Comparison of ENCODE assay signal across 35 cellular contexts in genomic region chrX:5080812-5081211, GRCh38.
"Had no signal": no experiment of that assay in that cellular context is flagged by ENCODE, and none has a peak within 500 bp of the region (broad histone marks: within the 10 kb centered on the region; RNA-seq: fewer than 3 reads in every experiment).

No MANE protein-coding gene starts in this region.

- H3K4me3 ChIP-seq: cardiac muscle cell, PC-9 had no signal

- H3K4me1 Mint-ChIP-seq: activated CD4-positive, alpha-beta memory T cell treated with anti-CD3 and anti-CD28 coated beads, Interleukin-2, amount 10 ng/mL, durations not matched to agents 7 days and 5 days; activated CD8-positive, alpha-beta memory T cell treated with anti-CD3 and anti-CD28 coated beads, Interleukin-2, amount 10 ng/mL, durations not matched to agents 7 days and 5 days; activated naive CD8-positive, alpha-beta T cell treated with anti-CD3 and anti-CD28 coated beads for 36 hours; central memory CD8-positive, alpha-beta T cell had no signal

- H3K4me3 Mint-ChIP-seq: activated CD4-positive, alpha-beta memory T cell treated with anti-CD3 and anti-CD28 coated beads, Interleukin-2, amount 10 ng/mL, durations not matched to agents 7 days and 5 days; activated CD8-positive, alpha-beta memory T cell treated with anti-CD3 and anti-CD28 coated beads, Interleukin-2, amount 10 ng/mL, durations not matched to agents 7 days and 5 days; activated naive CD8-positive, alpha-beta T cell treated with anti-CD3 and anti-CD28 coated beads for 36 hours; central memory CD8-positive, alpha-beta T cell had no signal

- H3K9me3 Mint-ChIP-seq: activated CD4-positive, alpha-beta memory T cell treated with anti-CD3 and anti-CD28 coated beads, Interleukin-2, amount 10 ng/mL, durations not matched to agents 7 days and 5 days; activated naive CD8-positive, alpha-beta T cell treated with anti-CD3 and anti-CD28 coated beads for 36 hours had no signal

- H3K36me3 ChIP-seq: brain microvascular endothelial cell, cardiac muscle cell, WERI-Rb-1 had no signal

- DNase-seq: activated CD4-positive, alpha-beta memory T cell treated with anti-CD3 and anti-CD28 coated beads, Interleukin-2, amount 10 ng/mL, durations not matched to agents 7 days and 5 days; activated CD4-positive, alpha-beta T cell treated with anti-CD3 and anti-CD28 coated beads for 1 hour; activated CD4-positive, alpha-beta T cell treated with anti-CD3 and anti-CD28 coated beads for 48 hours; activated CD4-positive, CD25-positive, alpha-beta regulatory T cell; activated CD8-positive, alpha-beta memory T cell treated with anti-CD3 and anti-CD28 coated beads for 24 hours; activated CD8-positive, alpha-beta memory T cell treated with anti-CD3 and anti-CD28 coated beads, Interleukin-2, amount 10 ng/mL, durations not matched to agents 7 days and 5 days; activated CD8-positive, alpha-beta memory T cell treated with anti-CD3 and anti-CD28 coated beads, Interleukin-2, amount 50 U/mL, for 48 hours; activated effector memory CD4-positive, alpha-beta T cell treated with anti-CD3 and anti-CD28 coated beads, Interleukin-2, amount 50 U/mL, for 16 hours; activated naive CD4-positive, alpha-beta T cell; activated naive CD4-positive, alpha-beta T cell treated with anti-CD3 and anti-CD28 coated beads, Interleukin-2, amount 50 U/mL, for 16 hours; activated naive CD8-positive, alpha-beta T cell treated with anti-CD3 and anti-CD28 coated beads for 36 hours; activated T-cell treated with anti-CD3 and anti-CD28 coated beads, Interleukin-2, amount 50 U/mL, for 48 hours; amniotic stem cell; aorta; brain microvascular endothelial cell; Kasumi-1; NCI-H1092 treated with DMSO at 0.1 percent for 48 hours; NCI-H1417; NCI-H146; NCI-H187; NCI-H2029 treated with DMSO at 0.1 percent for 48 hours; NCI-H2107; NCI-H2171; NCI-H510A; NCI-H526; NCI-H748 treated with DMSO at 0.1 percent for 48 hours; NK-92 treated with Interleukin-12 subunit alpha and Interleukin-12 subunit beta, amount 100 ng/mL, for 24 hours; PC-9; SW 1271; T-helper 1 cell; T-helper 2 cell; T1000; WERI-Rb-1 had no signal

- H3K27ac Mint-ChIP-seq: activated CD4-positive, alpha-beta memory T cell treated with anti-CD3 and anti-CD28 coated beads, Interleukin-2, amount 10 ng/mL, durations not matched to agents 7 days and 5 days; activated CD8-positive, alpha-beta memory T cell treated with anti-CD3 and anti-CD28 coated beads, Interleukin-2, amount 10 ng/mL, durations not matched to agents 7 days and 5 days; activated naive CD8-positive, alpha-beta T cell treated with anti-CD3 and anti-CD28 coated beads for 36 hours had no signal

- H3K27ac ChIP-seq: brain microvascular endothelial cell, cardiac muscle cell, PC-9, WERI-Rb-1 had no signal

- H3K36me3 Mint-ChIP-seq: activated CD8-positive, alpha-beta memory T cell treated with anti-CD3 and anti-CD28 coated beads, Interleukin-2, amount 10 ng/mL, durations not matched to agents 7 days and 5 days; activated naive CD8-positive, alpha-beta T cell treated with anti-CD3 and anti-CD28 coated beads for 36 hours had no signal

- ATAC-seq: activated CD8-positive, alpha-beta memory T cell treated with anti-CD3 and anti-CD28 coated beads, Interleukin-2, amount 10 ng/mL, durations not matched to agents 7 days and 5 days had no signal

- H3K27me3 ChIP-seq: brain microvascular endothelial cell, cardiac muscle cell had no signal

- H3K27me3 Mint-ChIP-seq: activated CD4-positive, alpha-beta memory T cell treated with anti-CD3 and anti-CD28 coated beads, Interleukin-2, amount 10 ng/mL, durations not matched to agents 7 days and 5 days; activated CD8-positive, alpha-beta memory T cell treated with anti-CD3 and anti-CD28 coated beads, Interleukin-2, amount 10 ng/mL, durations not matched to agents 7 days and 5 days; activated naive CD8-positive, alpha-beta T cell treated with anti-CD3 and anti-CD28 coated beads for 36 hours; central memory CD8-positive, alpha-beta T cell had no signal
